8 cellular contexts compared by ENCODE assay signal in the genomic region with DNA sequence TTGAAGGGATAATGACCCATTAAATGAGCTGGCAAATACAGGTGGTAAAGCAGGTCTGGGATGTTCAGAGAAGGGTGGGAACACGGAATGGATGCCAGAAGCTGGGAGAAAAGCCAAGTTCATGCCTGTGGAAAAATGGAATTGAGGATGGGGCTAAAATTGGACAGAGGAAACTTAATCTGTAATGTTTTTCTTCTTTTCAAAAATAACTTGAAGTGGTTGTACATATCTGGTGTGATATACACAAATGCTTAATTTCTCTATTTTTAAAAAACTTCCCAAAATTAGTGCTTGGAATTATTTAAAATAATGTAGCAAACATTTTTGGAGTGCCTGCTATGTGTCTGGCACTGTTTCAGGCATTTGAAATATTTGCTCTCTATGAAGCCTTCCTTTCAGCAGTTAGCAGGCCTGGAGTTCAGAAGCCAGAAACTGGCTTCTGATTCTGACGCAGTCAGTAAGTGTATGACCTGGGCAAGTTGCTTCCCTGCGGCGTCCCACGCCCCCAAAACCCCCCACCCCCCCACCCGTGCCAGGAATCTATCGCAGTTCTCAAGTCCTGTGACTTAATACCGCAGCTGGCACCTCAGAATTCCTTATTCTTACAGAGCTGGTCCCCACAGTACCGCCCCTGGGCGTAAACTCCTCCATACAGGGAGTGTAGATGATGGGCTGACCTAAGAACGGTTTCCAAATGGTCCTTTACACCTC. TPM values are rescaled to one million over a fixed set of nuclear protein-coding genes. Genes with fewer than 3 reads are reported as not detected.
DNase-seq lines count a peak whose midpoint lies in the region; ATAC-seq and TF ChIP-seq lines count a peak whose summit lies in the region.

No MANE protein-coding gene starts in this region.

- H3K79me2 ChIP-seq in mammary epithelial cell (ENCODE audit: insufficient read depth, low read length) = peaks cover 38% of the 10 kb centered on the region

- H3K4me2 ChIP-seq in BLaER1 = peak overlapping the region; percentile 84
- H3K4me2 ChIP-seq in mammary epithelial cell (ENCODE audit: insufficient read depth, low read depth, low read length) = peak overlapping the region; percentile 90

- H3K4me3 ChIP-seq in BLaER1 = peak overlapping the region; percentile 88
- H3K4me3 ChIP-seq in mammary epithelial cell (replicated peaks in 1 of 3; ENCODE audit: insufficient read depth in 1 of 3, low read depth in 2 of 3, low read length in 3 of 3) = no peak overlapping the region
- no peak overlapping the region for H3K4me3 ChIP-seq in mesodermal cell (ENCODE audit: extremely low read depth, insufficient read depth, low read length, poor library complexity, severe bottlenecking)

- H3K9ac ChIP-seq in BLaER1 (no peak overlapping the region), mammary epithelial cell (ENCODE audit: insufficient read depth, low read length) (no peak overlapping the region)

- H3K27ac ChIP-seq in BLaER1 (no peak overlapping the region), KOPT-K1 (ENCODE audit: low read depth, low read length, poor library complexity, severe bottlenecking) (peak overlapping the region; percentile 68), mammary epithelial cell (ENCODE audit: insufficient read depth, low read depth, low read length) (peak overlapping the region; percentile 63), mesodermal cell (ENCODE audit: low read depth, low read length, severe bottlenecking) (peak overlapping the region; percentile 11)

- H3K9me3 ChIP-seq in BLaER1 (no peaks in the 10 kb centered on the region), KOPT-K1 (ENCODE audit: insufficient read depth, low read length, poor library complexity, severe bottlenecking) (no peaks in the 10 kb centered on the region), mammary epithelial cell (replicated peaks; ENCODE audit: insufficient read depth, low read length) (no peaks in the 10 kb centered on the region), mesodermal cell (ENCODE audit: control insufficient read depth, low read length) (no peaks in the 10 kb centered on the region)

- H4K20me1 ChIP-seq in BLaER1 (peaks cover 30% of the 10 kb centered on the region), mammary epithelial cell (ENCODE audit: insufficient read depth, low read length) (no peaks in the 10 kb centered on the region)

- dilution Hi-C loops in mammary epithelial cell (cut with HindIII; ENCODE audit: low sequenced_read_pairs) = loop anchor here (5.0 kb wide), 1 partner anchor 39 kb away; no protein-coding TSS in a partner anchor

- ATAC-seq in GM18511 (IDR thresholded peaks at IDR 0.05; ENCODE audit: unreplicated experiment) (no peak), GM18873 (IDR thresholded peaks at IDR 0.05; ENCODE audit: low FRiP score, unreplicated experiment) (no peak), GM18868 (IDR thresholded peaks at IDR 0.05; ENCODE audit: unreplicated experiment) (no peak)

- H3K36me3 ChIP-seq in BLaER1 (peaks cover 29% of the 10 kb centered on the region), KOPT-K1 (ENCODE audit: insufficient read depth, low read length) (peaks cover 19% of the 10 kb centered on the region), mammary epithelial cell (ENCODE audit: insufficient read depth, low read length) (no peaks in the 10 kb centered on the region), mesodermal cell (ENCODE audit: control insufficient read depth, insufficient read depth, low read length) (peaks cover 24% of the 10 kb centered on the region)

- DNase-seq in mammary epithelial cell (peak; percentile 35), globus pallidus (ENCODE audit: low spot score) (no peak)

- H2AFZ ChIP-seq in mammary epithelial cell (ENCODE audit: low read depth, low read length) = peak overlapping the region; percentile 98

- intact Hi-C loops in mammary epithelial cell (cut with micrococcal nuclease) = loop anchor here (2.0 to 5.0 kb wide), 3 partner anchors 34 to 233 kb away; a partner anchor contains a TSS

- no peaks in the 10 kb centered on the region for H3K27me3 ChIP-seq in BLaER1
- H3K27me3 ChIP-seq in mammary epithelial cell (ENCODE audit: insufficient read depth, low read length) = no peaks in the 10 kb centered on the region

- no peak for TF ChIP-seq CTCF in mammary epithelial cell (conservative IDR thresholded peaks at IDR 0.05 in 1 of 2, IDR thresholded peaks at IDR 0.05 in 1 of 2; ENCODE audit: extremely low read depth in 1 of 2, insufficient read depth in 1 of 2, low read depth in 1 of 2, low read length in 2 of 2)

- H3K4me1 ChIP-seq in BLaER1 = peaks cover 28% of the 10 kb centered on the region
- H3K4me1 ChIP-seq in mammary epithelial cell (ENCODE audit: insufficient read depth, low read length) = peaks cover 20% of the 10 kb centered on the region
- peaks cover 7% of the 10 kb centered on the region for H3K4me1 ChIP-seq in mesodermal cell (ENCODE audit: control insufficient read depth, insufficient read depth, low read length, poor library complexity, severe bottlenecking)

- in situ Hi-C loops in mammary epithelial cell (cut with MboI; ENCODE audit: low sequenced_read_pairs in 2 of 2) = loop anchor here in 1 of 2 donors (25.0 kb wide), 1 partner anchor 414 kb away; a partner anchor contains a TSS

- no TSS peak for BruUV-seq in mammary epithelial cell (replicated peaks; lab: Mats Ljungman, UMichigan)

- CTCF ChIA-PET in mammary epithelial cell (lab: Charles Lee; ENCODE audit: low non-redundant PET) = no interaction called here

- 48% methylated on average over 5 of the region's 11 CpGs for WGBS in mammary epithelial cell (ENCODE audit: low coverage, missing lambda C conversion rate)
- 74 to 95% methylated on average over 4 to 7 of the region's 11 CpGs for WGBS in mesodermal cell (ENCODE audit: insufficient coverage in 2 of 2), 2 experiments

RNA-seq across cellular contexts. Expression of a gene that starts 0.8 kb away (rescaled TPM):
- total RNA-seq in mammary epithelial cell = 10 to 100 TPM; 42.2 to 65.0 TPM
- polyA plus RNA-seq in mammary epithelial cell = 54.3 TPM
- polyA minus RNA-seq in mammary epithelial cell = 24.9 TPM
- polyA plus RNA-seq in mesodermal cell (2013, experiment 1 of 2) = 70.0 TPM
- 78.5 TPM for polyA plus RNA-seq in mesodermal cell (2013, experiment 2 of 2)

RNA-seq across cellular contexts. Expression of a gene that starts 51.7 kb away (rescaled TPM):
- total RNA-seq in mammary epithelial cell = 100 to 1,000 TPM in 1 of 2 donors, 10 to 100 TPM in 1; 12.3 to 208 TPM
- 5.1 TPM for polyA plus RNA-seq in mammary epithelial cell
- 4.2 TPM for polyA minus RNA-seq in mammary epithelial cell
- polyA plus RNA-seq in mesodermal cell (2013, experiment 1 of 2) = 1.1 TPM
- polyA plus RNA-seq in mesodermal cell (2013, experiment 2 of 2) = 0.86 TPM
